8 cellular contexts compared by ENCODE assay signal in genomic region chr7:74890158-74891123, GRCh38. TPM values are rescaled to one million over a fixed set of nuclear protein-coding genes. Genes with fewer than 3 reads are reported as not detected.
DNase-seq lines count a peak whose midpoint lies in the region; ATAC-seq and TF ChIP-seq lines count a peak whose summit lies in the region.
"Not testable (repeated sequence)": the region's sequence is repeated elsewhere in the genome, so short reads cannot be mapped to it uniquely, and the experiment has no call there.

No MANE protein-coding gene starts in this region.

- dilution Hi-C loops in mammary epithelial cell (cut with HindIII; ENCODE audit: low sequenced_read_pairs): not testable (repeated sequence)

- CTCF ChIA-PET in mammary epithelial cell (lab: Charles Lee; ENCODE audit: low non-redundant PET): not testable (repeated sequence)

- TF ChIP-seq CTCF in mammary epithelial cell (conservative IDR thresholded peaks at IDR 0.05 in 1 of 2, IDR thresholded peaks at IDR 0.05 in 1 of 2; ENCODE audit: extremely low read depth in 1 of 2, insufficient read depth in 1 of 2, low read depth in 1 of 2, low read length in 2 of 2): not testable (repeated sequence)

- peak overlapping the region; percentile 40 for H3K9ac ChIP-seq in mammary epithelial cell (ENCODE audit: insufficient read depth, low read length)
- peak overlapping the region; percentile 58; the same call in 1 of the 2 replicates for H3K9ac ChIP-seq in iPS-20b (ENCODE audit: low read depth, low read length)

- H3K79me2 ChIP-seq in mammary epithelial cell (ENCODE audit: insufficient read depth, low read length): not testable (repeated sequence)

- intact Hi-C loops in mammary epithelial cell (cut with micrococcal nuclease); aorta (cut with DNase I): not testable (repeated sequence)

- TSS peak; percentile 84 for BruUV-seq in mammary epithelial cell (replicated peaks; lab: Mats Ljungman, UMichigan)

- H3K27me3 ChIP-seq in mammary epithelial cell (ENCODE audit: insufficient read depth, low read length); iPS-20b (ENCODE audit: insufficient read depth, low read length); aorta (ENCODE audit: control insufficient read depth in 1 of 2, insufficient read depth in 2 of 2, low read length in 1 of 2): not testable (repeated sequence)

- peak overlapping the region; percentile 51 for H3K27ac ChIP-seq in mammary epithelial cell (ENCODE audit: insufficient read depth, low read depth, low read length)
- not testable (repeated sequence) for H3K27ac ChIP-seq in iPS-20b (ENCODE audit: low read length)
- peak overlapping the region in 1 of 2 donors; percentile 76 for H3K27ac ChIP-seq in aorta (ENCODE audit: low read depth in 1 of 2, low read length in 2 of 2)

- not testable (repeated sequence) for H3K4me1 ChIP-seq in mammary epithelial cell (ENCODE audit: insufficient read depth, low read length); iPS-20b (ENCODE audit: insufficient read depth, low read length); aorta (ENCODE audit: control insufficient read depth in 1 of 2, insufficient read depth in 2 of 2, low read length in 2 of 2)

- in situ Hi-C loops in mammary epithelial cell (cut with MboI; ENCODE audit: low sequenced_read_pairs in 2 of 2): not testable (repeated sequence)

- DNase-seq in NCI-H510A (lab: John Stamatoyannopoulos, UW) (peak; percentile 19), mammary epithelial cell (peak; percentile 66), aorta (peak; percentile 89 to 94)
- not testable (repeated sequence) for DNase-seq in skeletal muscle cell (ENCODE audit: low read depth)

- not testable (repeated sequence) for H3K36me3 ChIP-seq in mammary epithelial cell (ENCODE audit: insufficient read depth, low read length); iPS-20b (ENCODE audit: insufficient read depth, low read depth, low read length); aorta (ENCODE audit: control insufficient read depth in 1 of 2, insufficient read depth in 2 of 2, low read length in 1 of 2)

- ATAC-seq in GM18870 (IDR thresholded peaks at IDR 0.05; ENCODE audit: unreplicated experiment): peak; percentile 58
- peak; percentile 65 for ATAC-seq in HG03196 (IDR thresholded peaks at IDR 0.05; ENCODE audit: unreplicated experiment)
- ATAC-seq in activated CD4-positive, CD25-positive, alpha-beta regulatory T cell treated with anti-CD3 and anti-CD28 coated beads, Interleukin-2, amount 50 U/mL, for 24 hours: peak; percentile 77 to 78
- peak; percentile 83 for ATAC-seq in aorta (ENCODE audit: low FRiP score)

- WGBS in mammary epithelial cell (ENCODE audit: low coverage, missing lambda C conversion rate): 0% methylated on average over 3 of the region's 84 CpGs
- WGBS in aorta, 2 donors: 0% methylated on average over 37 to 58 of the region's 84 CpGs

- peak overlapping the region; percentile 30 for H3K4me2 ChIP-seq in mammary epithelial cell (ENCODE audit: insufficient read depth, low read depth, low read length)

- H2AFZ ChIP-seq in mammary epithelial cell (ENCODE audit: low read depth, low read length): peak overlapping the region; percentile 61

- not testable (repeated sequence) for H3K9me3 ChIP-seq in mammary epithelial cell (replicated peaks; ENCODE audit: insufficient read depth, low read length); iPS-20b (ENCODE audit: insufficient read depth, low read depth, low read length); aorta (ENCODE audit: control insufficient read depth, low read length)

- H3K4me3 ChIP-seq in mammary epithelial cell (replicated peaks in 1 of 3; ENCODE audit: insufficient read depth in 1 of 3, low read depth in 2 of 3, low read length in 3 of 3): peak overlapping the region; percentile 31 to 60 (median 56)
- H3K4me3 ChIP-seq in iPS-20b (ENCODE audit: low read length): peak overlapping the region; percentile 65
- peak overlapping the region; percentile 55 for H3K4me3 ChIP-seq in skeletal muscle cell (ENCODE audit: low read depth, low read length)
- H3K4me3 ChIP-seq in aorta (ENCODE audit: low read length in 2 of 2): peak overlapping the region in 1 of 2 donors; percentile 26

- not testable (repeated sequence) for H4K20me1 ChIP-seq in mammary epithelial cell (ENCODE audit: insufficient read depth, low read length)

RNA-seq across cellular contexts. Expression of gene GTF2IRD2, which starts 39.0 kb away (rescaled TPM):
- total RNA-seq in mammary epithelial cell: 10 to 100 TPM in 1 of 2 donors, 1 to 10 TPM in 1; 2.7 to 11.4 TPM
- polyA plus RNA-seq in mammary epithelial cell: 4.1 TPM
- polyA minus RNA-seq in mammary epithelial cell: 44.2 TPM
- total RNA-seq in aorta: 10 to 100 TPM; 25.6 to 40.6 TPM
- polyA plus RNA-seq in aorta: 10 to 100 TPM in 1 of 2 donors, 1 to 10 TPM in 1; 1.8 to 25.4 TPM
